8 cellular contexts compared by ENCODE assay signal in the genomic region with DNA sequence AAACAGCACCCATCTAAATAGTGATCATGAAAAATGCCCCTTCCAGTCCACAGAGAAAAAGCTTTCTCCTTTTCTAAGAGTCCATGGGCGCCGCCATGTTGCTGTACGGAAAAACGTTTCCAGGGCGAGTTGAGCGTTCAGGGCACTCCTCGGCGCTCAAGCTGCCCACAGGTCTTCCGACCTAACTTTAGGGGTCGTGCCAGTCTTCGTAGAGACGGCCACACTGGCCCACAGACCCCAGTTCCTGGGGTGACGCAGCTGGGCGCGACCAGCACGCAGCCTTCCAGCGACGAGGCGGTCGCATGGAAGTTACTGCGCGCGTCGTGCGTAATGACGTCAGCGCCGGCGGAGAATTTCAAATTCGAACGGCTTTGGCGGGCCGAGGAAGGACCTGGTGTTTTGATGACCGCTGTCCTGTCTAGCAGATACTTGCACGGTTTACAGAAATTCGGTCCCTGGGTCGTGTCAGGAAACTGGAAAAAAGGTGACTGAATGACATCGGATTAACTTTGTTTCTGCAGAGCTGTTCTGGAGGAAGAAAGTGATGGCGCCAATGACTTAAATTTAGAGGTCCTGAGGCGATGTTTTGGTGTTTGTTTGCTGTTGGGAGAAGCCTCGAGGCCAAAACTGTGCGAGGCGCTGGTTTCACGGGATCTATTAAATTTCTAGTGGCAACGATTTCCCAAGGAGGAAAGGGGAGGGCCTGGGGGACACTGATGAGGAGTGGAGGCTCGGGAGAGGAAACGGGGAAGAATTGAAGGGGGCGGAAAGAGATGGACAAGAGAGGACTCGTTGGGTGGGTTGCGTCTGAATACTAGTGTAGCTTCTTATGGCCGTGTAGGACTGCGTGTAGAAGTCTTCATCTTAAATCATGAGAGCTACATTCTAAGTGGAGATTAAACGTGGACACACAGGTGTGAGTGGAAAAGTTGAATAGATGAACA. TPM values are rescaled to one million over a fixed set of nuclear protein-coding genes. Genes with fewer than 3 reads are reported as not detected.
DNase-seq lines count a peak whose midpoint lies in the region; ATAC-seq and TF ChIP-seq lines count a peak whose summit lies in the region.

A gene with protein sequence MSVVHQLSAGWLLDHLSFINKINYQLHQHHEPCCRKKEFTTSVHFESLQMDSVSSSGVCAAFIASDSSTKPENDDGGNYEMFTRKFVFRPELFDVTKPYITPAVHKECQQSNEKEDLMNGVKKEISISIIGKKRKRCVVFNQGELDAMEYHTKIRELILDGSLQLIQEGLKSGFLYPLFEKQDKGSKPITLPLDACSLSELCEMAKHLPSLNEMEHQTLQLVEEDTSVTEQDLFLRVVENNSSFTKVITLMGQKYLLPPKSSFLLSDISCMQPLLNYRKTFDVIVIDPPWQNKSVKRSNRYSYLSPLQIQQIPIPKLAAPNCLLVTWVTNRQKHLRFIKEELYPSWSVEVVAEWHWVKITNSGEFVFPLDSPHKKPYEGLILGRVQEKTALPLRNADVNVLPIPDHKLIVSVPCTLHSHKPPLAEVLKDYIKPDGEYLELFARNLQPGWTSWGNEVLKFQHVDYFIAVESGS (minus strand): TSS at position 306 of the 944 bp plus-strand sequence. CDS start 4,289 bp downstream, outside the sequence.
Gene NDC80 (plus strand): TSS at position 358 of the 944 bp plus-strand sequence. CDS start 1,429 bp downstream, outside the sequence.

- no peak for TF ChIP-seq CTCF in epithelial cell of proximal tubule (conservative IDR thresholded peaks at IDR 0.05; ENCODE audit: low read depth, low read length)

- ATAC-seq in GM21390 (IDR thresholded peaks at IDR 0.05; ENCODE audit: unreplicated experiment), result peak; percentile 80

- DNase-seq in DMS 273 (lab: John Stamatoyannopoulos, UW; ENCODE audit: unreplicated experiment) (peak; percentile 95), HUDEP-2 (lab: John Stamatoyannopoulos, UW; ENCODE audit: unreplicated experiment in 76 of 76) (peak in 73 of 76 experiments; percentile 1 to 90 (median 55)), OCI-M2 (lab: John Stamatoyannopoulos, UW; ENCODE audit: unreplicated experiment) (peak; percentile 18), activated T-cell treated with anti-CD3 and anti-CD28 coated beads for 4 hours (peak; percentile 74), epithelial cell of proximal tubule (ENCODE audit: low read depth) (peak; percentile 50), mucosa of gallbladder (ENCODE audit: low spot score) (peak; percentile 83)
- DNase-seq in stimulated activated CD8-positive, alpha-beta memory T cell treated with anti-CD3 and anti-CD28 coated beads, Interleukin-4, amount 100 ng/mL, for 24 hours (ENCODE audit: low read depth), result peak; percentile 77

- H3K4me3 ChIP-seq in epithelial cell of proximal tubule (ENCODE audit: low read depth, low read length), result peak within 1 kb of the TSS; percentile 80

RNA-seq across cellular contexts. Expression of the first gene that starts in this region (rescaled TPM):
- total RNA-seq in epithelial cell of proximal tubule, result 6.4 and 7.8 TPM in 2 replicates
- total RNA-seq in mucosa of gallbladder, result 8.9 TPM

RNA-seq across cellular contexts. Expression of gene NDC80, which starts in this region (rescaled TPM):
- total RNA-seq in epithelial cell of proximal tubule, result 35.1 and 45.1 TPM in 2 replicates
- total RNA-seq in mucosa of gallbladder, result 1.4 TPM

Comparison
In these comparisons a context has a peak if more than half of its experiments do, and no peak if none do; other contexts are left out.
1. Peak in every context shown above with its lines: DNase-seq, ATAC-seq and H3K4me3 ChIP-seq.
2. RNA of gene NDC80 (total RNA-seq): 35.1 to 45.1 TPM in epithelial cell of proximal tubule; 1.4 TPM in mucosa of gallbladder (single experiment); every median in the first group is over 10 times any median in the second.
3. DNase-seq: peak in every context shown above with its lines; median percentile 95 in DMS 273; 83 in mucosa of gallbladder; 77 in stimulated activated CD8-positive, alpha-beta memory T cell treated with anti-CD3 and anti-CD28 coated beads, Interleukin-4, amount 100 ng/mL, for 24 hours; 74 in activated T-cell treated with anti-CD3 and anti-CD28 coated beads for 4 hours; 55 in HUDEP-2; 50 in epithelial cell of proximal tubule; 18 in OCI-M2.